Comparison of ENCODE assay signal across 8 cellular contexts in genomic region chr18:62521588-62521987, GRCh38. TPM values are rescaled to one million over a fixed set of nuclear protein-coding genes. Genes with fewer than 3 reads are reported as not detected.
DNase-seq lines count a peak whose midpoint lies in the region; ATAC-seq and TF ChIP-seq lines count a peak whose summit lies in the region.

No MANE protein-coding gene starts in this region.

- TF ChIP-seq CTCF in foreskin keratinocyte (conservative IDR thresholded peaks at IDR 0.05), result no peak
- no peak for TF ChIP-seq CTCF in smooth muscle cell (IDR thresholded peaks at IDR 0.05; ENCODE audit: borderline replicate concordance, insufficient read depth, poor library complexity, severe bottlenecking)

- peak overlapping the region; percentile 81 for H3K27ac ChIP-seq in foreskin keratinocyte
- no peak overlapping the region for H3K27ac ChIP-seq in smooth muscle cell (ENCODE audit: low read depth)

- peaks cover 13% of the 10 kb centered on the region for H3K79me2 ChIP-seq in smooth muscle cell (ENCODE audit: low read depth)

- H3K27me3 ChIP-seq in foreskin keratinocyte, result no peaks in the 10 kb centered on the region
- H3K27me3 ChIP-seq in smooth muscle cell (ENCODE audit: low read depth), result peaks cover 6% of the 10 kb centered on the region

- H3K36me3 Mint-ChIP-seq in T-helper 17 cell (ENCODE audit: low read depth), result peaks cover 2% of the 10 kb centered on the region

- no peak overlapping the region for H3K9ac ChIP-seq in smooth muscle cell (ENCODE audit: low read depth)

- H3K4me2 ChIP-seq in smooth muscle cell, result peak overlapping the region; percentile 83

- ATAC-seq in T-helper 17 cell (no peak), foreskin keratinocyte (no peak), GM18868 (IDR thresholded peaks at IDR 0.05; ENCODE audit: unreplicated experiment) (no peak)

- peaks cover 25% of the 10 kb centered on the region for H3K4me1 Mint-ChIP-seq in T-helper 17 cell

- peak overlapping the region; percentile 91 for H3K4me3 ChIP-seq in smooth muscle cell

- H3K9me3 ChIP-seq in T-helper 17 cell (ENCODE audit: control insufficient read depth, low read length, poor library complexity, severe bottlenecking) (no peaks in the 10 kb centered on the region), smooth muscle cell (replicated peaks; ENCODE audit: low read depth) (no peaks in the 10 kb centered on the region)

- peak overlapping the region; percentile 91 for H3K4me3 Mint-ChIP-seq in T-helper 17 cell

- H3K4me1 ChIP-seq in foreskin keratinocyte, result peaks cover 7% of the 10 kb centered on the region
- H3K4me1 ChIP-seq in smooth muscle cell (ENCODE audit: low read depth), result peaks cover 14% of the 10 kb centered on the region

- peaks cover 5% of the 10 kb centered on the region for H3F3A ChIP-seq in smooth muscle cell (ENCODE audit: low read depth)

- H3K27me3 Mint-ChIP-seq in T-helper 17 cell, result no peaks in the 10 kb centered on the region

- peaks cover 9% of the 10 kb centered on the region for H4K20me1 ChIP-seq in smooth muscle cell (ENCODE audit: low read depth)

- peak; percentile 34 for DNase-seq in SIG-M5 treated with dmso at 0.1 percent for 504 hours (lab: John Stamatoyannopoulos, UW; ENCODE audit: unreplicated experiment)
- DNase-seq in SIG-M5 (lab: John Stamatoyannopoulos, UW), result no peak
- DNase-seq in T-helper 17 cell, result no peak
- no peak for DNase-seq in foreskin keratinocyte
- no peak for DNase-seq in smooth muscle cell (lab: John Stamatoyannopoulos, UW; ENCODE audit: unreplicated experiment)
- DNase-seq in NCI-H2227 (lab: John Stamatoyannopoulos, UW; ENCODE audit: unreplicated experiment), result no peak
- DNase-seq in HuH-7 (ENCODE audit: low spot score), result no peak

- H3K36me3 ChIP-seq in smooth muscle cell (ENCODE audit: low read depth), result no peaks in the 10 kb centered on the region

- WGBS in smooth muscle cell (ENCODE audit: low lambda C conversion rate), result 34% methylated on average over 2 of the region's 2 CpGs

- H2AFZ ChIP-seq in smooth muscle cell (ENCODE audit: low read depth), result no peak overlapping the region

- peak overlapping the region; percentile 89 for H3K27ac Mint-ChIP-seq in T-helper 17 cell

RNA-seq across cellular contexts. Expression of gene ZCCHC2, which starts 1.2 kb away (rescaled TPM):
- total RNA-seq in T-helper 17 cell, result 10 to 100 TPM; 69.3 to 71.5 TPM
- 16.2 and 16.6 TPM in 2 replicates for total RNA-seq in foreskin keratinocyte
- 3.7 and 4.5 TPM in 2 replicates for polyA plus RNA-seq in foreskin keratinocyte
- total RNA-seq in smooth muscle cell, result 4.9 and 8.1 TPM in 2 replicates
- 0.74 and 1.9 TPM in 2 replicates for polyA plus RNA-seq in smooth muscle cell
